In genomic region chr7:422886-423225, GRCh38 we compare ENCODE assay signal across 23 cellular contexts.
"Had no signal": no experiment of that assay in that cellular context is flagged by ENCODE, and none has a peak within 500 bp of the region (broad histone marks: within the 10 kb centered on the region; RNA-seq: fewer than 3 reads in every experiment).

No MANE protein-coding gene starts in this region.

- H3K27me3 ChIP-seq: adrenal gland had no signal

- H3K4me1 ChIP-seq: adrenal gland had no signal

- H3K9me3 ChIP-seq: adrenal gland had no signal

- H3K27ac ChIP-seq: adrenal gland, brain microvascular endothelial cell, epithelial cell of prostate, esophagus squamous epithelium, gastroesophageal sphincter had no signal

- H3K36me3 ChIP-seq: adrenal gland, brain microvascular endothelial cell, esophagus squamous epithelium, gastroesophageal sphincter had no signal

- ATAC-seq: activated CD4-positive, alpha-beta T cell treated with anti-CD3 and anti-CD28 coated beads for 36 hours; activated CD8-positive, alpha-beta memory T cell treated with anti-CD3 and anti-CD28 coated beads, Interleukin-2, amount 10 ng/mL, durations not matched to agents 7 days and 5 days; activated CD8-positive, alpha-beta T cell treated with anti-CD3 and anti-CD28 coated beads, Interleukin-2, amount 10 ng/mL, durations not matched to agents 7 days and 5 days; activated naive CD8-positive, alpha-beta T cell treated with anti-CD3 and anti-CD28 coated beads, Interleukin-2, amount 50 U/mL, for 24 hours; gastroesophageal sphincter had no signal

- DNase-seq: activated CD4-positive, alpha-beta memory T cell treated with anti-CD3 and anti-CD28 coated beads for 36 hours; activated CD4-positive, alpha-beta T cell treated with anti-CD3 and anti-CD28 coated beads for 36 hours; activated CD4-positive, alpha-beta T cell treated with anti-CD3 and anti-CD28 coated beads, Interleukin-2, amount 10 ng/mL, durations not matched to agents 24 days and 14 days; activated CD4-positive, CD25-positive, alpha-beta regulatory T cell; activated CD4-positive, CD25-positive, alpha-beta regulatory T cell treated with anti-CD3 and anti-CD28 coated beads, Interleukin-2, amount 50 U/mL, for 72 hours; activated CD8-positive, alpha-beta memory T cell treated with anti-CD3 and anti-CD28 coated beads, Interleukin-2, amount 10 ng/mL, durations not matched to agents 7 days and 5 days; activated CD8-positive, alpha-beta memory T cell treated with anti-CD3 and anti-CD28 coated beads, Interleukin-2, amount 50 U/mL, for 4 hours; activated CD8-positive, alpha-beta T cell treated with anti-CD3 and anti-CD28 coated beads, Interleukin-2, amount 10 ng/mL, durations not matched to agents 7 days and 5 days; activated effector memory CD4-positive, alpha-beta T cell treated with anti-CD3 and anti-CD28 coated beads, Interleukin-2, amount 50 U/mL, for 16 hours; activated naive CD4-positive, alpha-beta T cell treated with anti-CD3 and anti-CD28 coated beads for 36 hours; activated naive CD8-positive, alpha-beta T cell treated with anti-CD3 and anti-CD28 coated beads for 36 hours; activated naive CD8-positive, alpha-beta T cell treated with anti-CD3 and anti-CD28 coated beads, Interleukin-2, amount 50 U/mL, for 24 hours; activated T-cell treated with anti-CD3 and anti-CD28 coated beads, Interleukin-2, amount 50 U/mL, for 1 hour; activated T-cell treated with anti-CD3 and anti-CD28 coated beads, Interleukin-2, amount 50 U/mL, for 48 hours; adrenal gland; amygdala; brain microvascular endothelial cell; effector CD8-positive, alpha-beta T cell; esophagus squamous epithelium; foreskin melanocyte; T-helper 2 cell had no signal

- H3K4me3 ChIP-seq: adrenal gland, esophagus squamous epithelium, gastroesophageal sphincter had no signal
